In genomic region chr17:44094701-44095387, GRCh38 we compare ENCODE assay signal across 11 cellular contexts. TPM values are rescaled to one million over a fixed set of nuclear protein-coding genes. Genes with fewer than 3 reads are reported as not detected.
A peak's percentile ranks its signal among the peaks of the same experiment; 100 is the strongest.
DNase-seq lines count a peak whose midpoint lies in the region; ATAC-seq and TF ChIP-seq lines count a peak whose summit lies in the region.
"Had no signal": no experiment of that assay in that cellular context is flagged by ENCODE, and none has a peak within 500 bp of the region (broad histone marks: within the 10 kb centered on the region; RNA-seq: fewer than 3 reads in every experiment).

No MANE protein-coding gene starts in this region.

- ATAC-seq in RWPE2 (ENCODE audit: low read depth) (no peak), gastroesophageal sphincter (no peak), gastrocnemius medialis (no peak), GM21423 (IDR thresholded peaks at IDR 0.05; ENCODE audit: unreplicated experiment) (no peak)
- ATAC-seq: CD8-positive, alpha-beta T cell had no signal

- peak overlapping the region; percentile 86 for H3K27ac ChIP-seq in RWPE2 (ENCODE audit: poor library complexity, severe bottlenecking)
- peak overlapping the region in 3 of 4 donors; percentile 82 to 88 (median 84) for H3K27ac ChIP-seq in gastroesophageal sphincter
- H3K27ac ChIP-seq in gastrocnemius medialis = peak overlapping the region; percentile 83 to 94 (median 92)

- TF ChIP-seq CTCF in RWPE2 (IDR thresholded peaks at IDR 0.05; ENCODE audit: poor library complexity, severe bottlenecking) (no peak), gastroesophageal sphincter (IDR thresholded peaks at IDR 0.05) (no peak), gastrocnemius medialis (IDR thresholded peaks at IDR 0.05 in 4 of 5, conservative IDR thresholded peaks at IDR 0.05 in 1 of 5) (no peak)

- in situ Hi-C loops in gastrocnemius medialis (cut with MboI; ENCODE audit: low sequenced_read_pairs in 4 of 4) = no loop called here

- H3K4me1 ChIP-seq in RWPE2 (ENCODE audit: insufficient read depth, poor library complexity, severe bottlenecking) (peaks cover 9% of the 10 kb centered on the region), gastroesophageal sphincter (peaks cover 2 to 50% (median 20%) of the 10 kb centered on the region in 3 donors), gastrocnemius medialis (peaks cover 54 to 57% of the 10 kb centered on the region in 2 donors)

- H3K36me3 ChIP-seq in RWPE2 (ENCODE audit: low read depth) (no peaks in the 10 kb centered on the region), gastroesophageal sphincter (peaks cover 0 to 61% of the 10 kb centered on the region in 2 donors), gastrocnemius medialis (peaks cover 0 to 39% of the 10 kb centered on the region in 2 donors)

- TF ChIP-seq POLR2A in gastroesophageal sphincter (IDR thresholded peaks at IDR 0.05) (no peak), gastrocnemius medialis (IDR thresholded peaks at IDR 0.05) (no peak)

- H3K27me3 ChIP-seq in RWPE2 (ENCODE audit: insufficient read depth, poor library complexity, severe bottlenecking) (no peaks in the 10 kb centered on the region), gastroesophageal sphincter (no peaks in the 10 kb centered on the region), gastrocnemius medialis (no peaks in the 10 kb centered on the region)

- H3K4me3 ChIP-seq in RWPE2 (ENCODE audit: severe bottlenecking) (no peak overlapping the region), gastroesophageal sphincter (no peak overlapping the region), gastrocnemius medialis (peak overlapping the region in 2 of 4 donors; percentile 32 to 44)

- DNase-seq in CD1c-positive myeloid dendritic cell (ENCODE audit: extremely low spot score) (peak; percentile 31), RWPE2 (ENCODE audit: low spot score) (no peak), gastrocnemius medialis (no peak), activated gamma-delta T cell treated with Interleukin-2 at 50 U/mL for 16 hours (no peak), islet precursor cell (no peak), medulla oblongata (ENCODE audit: extremely low spot score) (no peak)
- DNase-seq: activated T-cell treated with anti-CD3 and anti-CD28 coated beads, Interleukin-2, amount 50 U/mL, for 1 hour; CD8-positive, alpha-beta T cell; T-helper 9 cell had no signal

- intact Hi-C loops in gastrocnemius medialis (cut with DNase I; ENCODE audit: low total_unique reads) = no loop called here

- H3K9me3 ChIP-seq in RWPE2 (ENCODE audit: severe bottlenecking) (no peaks in the 10 kb centered on the region), gastroesophageal sphincter (no peaks in the 10 kb centered on the region), gastrocnemius medialis (no peaks in the 10 kb centered on the region)

- WGBS in gastroesophageal sphincter (ENCODE audit: low coverage in 1 of 2), 2 donors = 74 to 77% methylated on average over 5 to 7 of the region's 8 CpGs

- TF ChIP-seq EP300 in gastroesophageal sphincter (IDR thresholded peaks at IDR 0.05) = no peak

RNA-seq across cellular contexts. Expression of gene G6PC3, which starts 24.3 kb away (rescaled TPM):
- 10 to 100 TPM; 22.1 to 27.5 (median 26.2) TPM for total RNA-seq in gastroesophageal sphincter
- 10 to 100 TPM; 30.5 to 40.5 (median 36.4) TPM for total RNA-seq in gastrocnemius medialis

RNA-seq across cellular contexts. Expression of gene LSM12, which starts 28.4 kb away (rescaled TPM):
- total RNA-seq in gastroesophageal sphincter = 10 to 100 TPM; 33.3 to 53.0 (median 41.1) TPM
- total RNA-seq in gastrocnemius medialis = 10 to 100 TPM; 41.6 to 79.0 (median 56.5) TPM

RNA-seq across cellular contexts. Expression of gene HDAC5, which starts 28.6 kb away (rescaled TPM):
- total RNA-seq in gastroesophageal sphincter (100 to 1,000 TPM in 2 of 4 donors, 10 to 100 TPM in 2; 78.1 to 152 (median 112) TPM), gastrocnemius medialis (100 to 1,000 TPM in 2 of 4 donors, 10 to 100 TPM in 2; 36.5 to 301 (median 88.0) TPM)

RNA-seq across cellular contexts. Expression of gene HROB, which starts 46.9 kb away (rescaled TPM):
- total RNA-seq in gastroesophageal sphincter (1 to 10 TPM in 2 of 4 donors, under 1 TPM in 1, not detected in 1; 0.81 to 1.5 (median 1.3) TPM), gastrocnemius medialis (1 to 10 TPM in 3 of 4 donors, under 1 TPM in 1; 0.97 to 7.4 (median 1.9) TPM)
